ENCODE assay signal across 19 cellular contexts in the genomic region with DNA sequence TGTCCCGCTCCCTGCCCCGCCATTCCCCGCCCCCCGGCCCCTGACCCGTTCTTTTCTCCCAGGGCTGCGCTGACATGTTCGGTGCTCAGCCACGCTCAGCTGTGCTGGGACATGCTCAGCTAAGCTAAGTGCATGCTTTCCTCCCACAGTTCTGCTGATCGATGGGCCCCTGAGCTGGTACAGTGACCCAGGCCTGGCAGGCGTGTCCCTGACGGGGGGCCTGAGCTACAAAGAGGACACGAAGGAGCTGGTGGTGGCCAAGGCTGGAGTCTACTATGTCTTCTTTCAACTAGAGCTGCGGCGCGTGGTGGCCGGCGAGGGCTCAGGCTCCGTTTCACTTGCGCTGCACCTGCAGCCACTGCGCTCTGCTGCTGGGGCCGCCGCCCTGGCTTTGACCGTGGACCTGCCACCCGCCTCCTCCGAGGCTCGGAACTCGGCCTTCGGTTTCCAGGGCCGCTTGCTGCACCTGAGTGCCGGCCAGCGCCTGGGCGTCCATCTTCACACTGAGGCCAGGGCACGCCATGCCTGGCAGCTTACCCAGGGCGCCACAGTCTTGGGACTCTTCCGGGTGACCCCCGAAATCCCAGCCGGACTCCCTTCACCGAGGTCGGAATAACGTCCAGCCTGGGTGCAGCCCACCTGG. TPM values are rescaled to one million over a fixed set of nuclear protein-coding genes. Genes with fewer than 3 reads are reported as not detected.
A peak's percentile ranks its signal among the peaks of the same experiment; 100 is the strongest.
DNase-seq lines count a peak whose midpoint lies in the region; ATAC-seq, FAIRE-seq and TF ChIP-seq lines count a peak whose summit lies in the region.
"Had no signal": no experiment of that assay in that cellular context is flagged by ENCODE, and none has a peak within 500 bp of the region (broad histone marks: within the 10 kb centered on the region; RNA-seq: fewer than 3 reads in every experiment).

No MANE protein-coding gene starts in this region.

- H3K14ac ChIP-seq in H1 (ENCODE audit: insufficient read length): no peak overlapping the region

- intact Hi-C loops in CD14-positive monocyte (cut with micrococcal nuclease): loop anchor here (5.0 kb wide), 1 partner anchor 43 kb away; no protein-coding TSS in a partner anchor

- peaks cover 0 to 4% of the 10 kb centered on the region in 2 experiments for H4K20me1 ChIP-seq in H1 (replicated peaks in 1 of 2; ENCODE audit: control insufficient read depth in 1 of 2, insufficient read depth in 2 of 2, low read length in 2 of 2)

- H3K4me1 ChIP-seq in HUES48 (ENCODE audit: control insufficient read depth, insufficient read depth, low read length) (peaks cover 12% of the 10 kb centered on the region; the same call in 1 of the 2 replicates), H1 (replicated peaks in 1 of 4; ENCODE audit: control insufficient read depth in 3 of 4, insufficient read depth in 4 of 4, low read length in 3 of 4) (peaks cover 5 to 26% (median 14%) of the 10 kb centered on the region in 4 experiments)

- H3K9ac ChIP-seq in HUES48 (ENCODE audit: low read depth, low read length): no peak overlapping the region
- H3K9ac ChIP-seq in H1 (replicated peaks in 1 of 4; ENCODE audit: extremely low read depth in 1 of 4, low read depth in 3 of 4, low read length in 3 of 4): no peak overlapping the region

- TF ChIP-seq CTCF in H1 (IDR thresholded peaks at IDR 0.05; ENCODE audit: control extremely low read depth in 1 of 3, insufficient read depth in 1 of 3, low read depth in 1 of 3, low read length in 3 of 3) (no peak), type B pancreatic cell (conservative IDR thresholded peaks at IDR 0.05) (no peak), chondrocyte (IDR thresholded peaks at IDR 0.05) (no peak), CD14-positive monocyte (IDR thresholded peaks at IDR 0.05) (no peak)

- 43% methylated on average over 34 of the region's 40 CpGs; no CpG with 5 or more reads in 1 of the 2 experiments for WGBS in H1 (ENCODE audit: extremely low coverage in 1 of 2, insufficient coverage in 1 of 2, insufficient read length in 1 of 2, insufficient replicate concordance in 2 of 2, low coverage in 1 of 2, low lambda C conversion rate in 2 of 2, missing lambda C conversion rate in 1 of 2), 2 experiments

- CTCF ChIA-PET in H1 (lab: Charles Lee; ENCODE audit: partially characterized antibody): interaction anchor here (0.6 to 1.9 kb wide), 5 partner anchors 13 to 545 kb away, joined by 3 to 7 read pairs (median 4); no protein-coding TSS in a partner anchor

- H3K79me2 ChIP-seq in H1 (ENCODE audit: control insufficient read depth in 1 of 2, insufficient read depth in 2 of 2, low read length in 2 of 2): no peaks in the 10 kb centered on the region

- H4K91ac ChIP-seq in H1 (replicated peaks; ENCODE audit: insufficient read length, low read length): no peak overlapping the region

- no peaks in the 10 kb centered on the region for H3K9me3 Mint-ChIP-seq in memory B cell
- no peaks in the 10 kb centered on the region for H3K9me3 Mint-ChIP-seq in type B pancreatic cell
- no peaks in the 10 kb centered on the region for H3K9me3 Mint-ChIP-seq in chondrocyte (ENCODE audit: low read depth)
- H3K9me3 Mint-ChIP-seq in CD14-positive monocyte: peaks cover 0 to 17% (median 4%) of the 10 kb centered on the region in 7 donors

- TF ChIP-seq EP300 in H1 (IDR thresholded peaks at IDR 0.05; ENCODE audit: borderline replicate concordance in 1 of 2, low read depth in 2 of 2, low read length in 2 of 2): no peak

- no peak for TF ChIP-seq POLR2A in H1 (IDR thresholded peaks at IDR 0.05; ENCODE audit: control extremely low read depth in 1 of 2, low read depth in 2 of 2, low read length in 2 of 2)

- no peak for ATAC-seq in memory B cell (ENCODE audit: low read depth)

- H3K9me3 ChIP-seq in HUES48 (ENCODE audit: control insufficient read depth, insufficient read depth, low read length): peaks cover 6% of the 10 kb centered on the region
- peaks cover 4 to 9% of the 10 kb centered on the region in 2 experiments; a peak in 2 of 4 replicates for H3K9me3 ChIP-seq in H1 (ENCODE audit: insufficient read depth in 2 of 2, low read depth in 1 of 2, low read length in 1 of 2)
- H3K9me3 ChIP-seq: ascending aorta, suprapubic skin had no signal

- H2AK5ac ChIP-seq in H1 (ENCODE audit: low read depth, low read length): no peak overlapping the region

- FAIRE-seq in H1 (lab: Jason Lieb, UNC): no peak

- POLR2A ChIA-PET in H1 (lab: Charles Lee; ENCODE audit: partially characterized antibody): interaction anchor here (0.6 to 6.7 kb wide), 5 partner anchors 18 to 204 kb away, joined by 3 to 72 read pairs (median 3); no protein-coding TSS in a partner anchor

- H3K36me3 Mint-ChIP-seq in memory B cell (peaks cover 7% of the 10 kb centered on the region), type B pancreatic cell (no peaks in the 10 kb centered on the region), chondrocyte (ENCODE audit: low read depth) (peaks cover 6% of the 10 kb centered on the region), CD14-positive monocyte (peaks cover 0 to 4% of the 10 kb centered on the region in 2 donors)

- H3K79me1 ChIP-seq in H1 (ENCODE audit: low read depth, low read length): peaks cover 4% of the 10 kb centered on the region

- peaks cover 42% of the 10 kb centered on the region for H3K4me1 Mint-ChIP-seq in memory B cell
- peaks cover 5% of the 10 kb centered on the region for H3K4me1 Mint-ChIP-seq in type B pancreatic cell (ENCODE audit: unreplicated experiment)
- peaks cover 30% of the 10 kb centered on the region for H3K4me1 Mint-ChIP-seq in chondrocyte (ENCODE audit: low read depth)
- H3K4me1 Mint-ChIP-seq in CD14-positive monocyte: peaks cover 46% of the 10 kb centered on the region

- H2BK20ac ChIP-seq in H1 (ENCODE audit: low read length): no peak overlapping the region

- no peak overlapping the region for H2AFZ ChIP-seq in H1 (ENCODE audit: low read length)

- H3K36me3 ChIP-seq in HUES48 (ENCODE audit: control insufficient read depth, insufficient read depth, low read length) (no peaks in the 10 kb centered on the region), H1 (ENCODE audit: control insufficient read depth in 2 of 4, insufficient read depth in 4 of 4, low read length in 3 of 4) (no peaks in the 10 kb centered on the region; a peak in 1 of 8 replicates)
- H3K36me3 ChIP-seq: ascending aorta, suprapubic skin had no signal

- no peak overlapping the region for H2BK120ac ChIP-seq in H1 (replicated peaks; ENCODE audit: low read depth, low read length)

- H3K4me3 ChIP-seq in HUES48 (ENCODE audit: low read depth, low read length) (peak overlapping the region; percentile 38; the same call in 1 of the 2 replicates), H1 (ENCODE audit: extremely low read depth in 1 of 4, insufficient read depth in 2 of 4, low read depth in 3 of 4, low read length in 4 of 4) (peak overlapping the region in 3 of 4 experiments; percentile 5 to 61 (median 12); a peak in 4 of 8 replicates)
- H3K4me3 ChIP-seq: ascending aorta, skin epidermis, suprapubic skin had no signal

- peak overlapping the region; percentile 16 for H4K5ac ChIP-seq in H1 (ENCODE audit: insufficient read length, low read depth, low read length)

- peak overlapping the region; percentile 43; the same call in 1 of the 2 replicates for H2BK12ac ChIP-seq in H1 (ENCODE audit: low read depth, low read length)

- no peak overlapping the region for H3K4ac ChIP-seq in H1 (replicated peaks; ENCODE audit: insufficient read length, low read depth, low read length)

- no peak overlapping the region; the same call in 1 of the 2 replicates for H2BK15ac ChIP-seq in H1 (ENCODE audit: low read length)

- peak overlapping the region; percentile 66 to 85 for H3K4me2 ChIP-seq in H1 (ENCODE audit: insufficient read depth in 1 of 2, low read depth in 2 of 2, low read length in 2 of 2)

- no peak overlapping the region for H2BK5ac ChIP-seq in H1 (ENCODE audit: low read depth, low read length)

- H3K27ac Mint-ChIP-seq in memory B cell (peak overlapping the region; percentile 76), type B pancreatic cell (no peak overlapping the region), chondrocyte (ENCODE audit: unreplicated experiment) (no peak overlapping the region), CD14-positive monocyte (no peak overlapping the region)

- peak overlapping the region; percentile 11 for H3K18ac ChIP-seq in H1 (ENCODE audit: extremely low read depth, low read length)

- no peak overlapping the region for H3K23ac ChIP-seq in H1 (ENCODE audit: insufficient read length)

- H4K8ac ChIP-seq in H1 (ENCODE audit: extremely low read depth, insufficient read depth, low read length): no peak overlapping the region

- DNase-seq in H1 (ENCODE audit: low read depth in 1 of 2, low spot score in 2 of 2): peak in 1 of 2 experiments; percentile 71
- DNase-seq in memory B cell (ENCODE audit: low spot score in 2 of 2): no peak
- DNase-seq in type B pancreatic cell (ENCODE audit: extremely low spot score, unreplicated experiment): no peak
- no peak for DNase-seq in NCI-H748 treated with DMSO at 0.1 percent for 48 hours (lab: John Stamatoyannopoulos, UW)
- DNase-seq in chondrocyte (ENCODE audit: low spot score): no peak
- no peak for DNase-seq in CD14-positive monocyte (ENCODE audit: low spot score)
- DNase-seq: activated naive CD4-positive, alpha-beta T cell; activated T-cell treated with anti-CD3 and anti-CD28 coated beads for 4 hours; AML-193; MV-4-11; NCI-H2029; NCI-H446; Right ventricle myocardium superior; stimulated activated CD4-positive, alpha-beta T cell treated with anti-CD3 and anti-CD28 coated beads, Interleukin-4, amount 100 ng/mL, for 4 hours had no signal

- H3K4me3 Mint-ChIP-seq in memory B cell (no peak overlapping the region), type B pancreatic cell (peak overlapping the region; percentile 61), chondrocyte (ENCODE audit: unreplicated experiment) (no peak overlapping the region), CD14-positive monocyte (no peak overlapping the region)

- peaks cover 20% of the 10 kb centered on the region for H3K23me2 ChIP-seq in H1 (ENCODE audit: low read depth, low read length)

- H3K27ac ChIP-seq in HUES48 (ENCODE audit: low read depth, low read length) (no peak overlapping the region), H1 (ENCODE audit: low read depth, low read length) (no peak overlapping the region)
- H3K27ac ChIP-seq: ascending aorta, skin epidermis, suprapubic skin had no signal

- peaks cover 1% of the 10 kb centered on the region for H3K27me3 Mint-ChIP-seq in memory B cell
- H3K27me3 Mint-ChIP-seq in type B pancreatic cell: peaks cover 58% of the 10 kb centered on the region
- H3K27me3 Mint-ChIP-seq in chondrocyte (ENCODE audit: low read depth): peaks cover 7% of the 10 kb centered on the region
- H3K27me3 Mint-ChIP-seq in CD14-positive monocyte (ENCODE audit: low read depth in 3 of 3): peaks cover 29 to 43% (median 33%) of the 10 kb centered on the region in 3 donors

- peaks cover 54% of the 10 kb centered on the region for H3K27me3 ChIP-seq in HUES48 (ENCODE audit: control insufficient read depth, insufficient read depth, low read length)
- H3K27me3 ChIP-seq in H1 (replicated peaks in 1 of 4; ENCODE audit: control insufficient read depth in 3 of 4, extremely low read depth in 1 of 4, insufficient read depth in 3 of 4, low read length in 3 of 4): peaks cover 17 to 43% (median 39%) of the 10 kb centered on the region in 4 experiments
- H3K27me3 ChIP-seq: ascending aorta had no signal

- no peak overlapping the region for H3K56ac ChIP-seq in H1 (replicated peaks; ENCODE audit: insufficient read length, low read depth, low read length)

- no peak for TF ChIP-seq RAD21 in H1 (IDR thresholded peaks at IDR 0.05 in 1 of 2, conservative IDR thresholded peaks at IDR 0.05 in 1 of 2; ENCODE audit: low read depth in 2 of 2, low read length in 2 of 2)

RNA-seq across cellular contexts. Expression of a gene that starts 3.7 kb away (rescaled TPM):
- 1.7 and 1.8 TPM in 2 replicates for total RNA-seq in H1 (2021; fragmentation: NEBNext Ultra II Directional; extraction: Animal tissue kit (Norgen Biotek cat#: 25700))
- 4.4 TPM in 2 replicates for polyA plus RNA-seq in H1 (2011; rRNA removed)
- polyA plus RNA-seq in H1 (2011; cell fraction: cytosol; rRNA removed): 2.9 TPM
- 2.6 TPM for polyA plus RNA-seq in H1 (2011; cell fraction: nucleus; rRNA removed)
- 2.6 to 3.2 TPM (median 3.1 TPM) in 4 replicates for polyA plus RNA-seq in H1 (2012, experiment 1 of 2)
- polyA plus RNA-seq in H1 (2012, experiment 2 of 2): 3.1 TPM
- 8.5 TPM for polyA plus RNA-seq in H1 (2013, experiment 1 of 2)
- polyA plus RNA-seq in H1 (2013, experiment 2 of 2): 10.1 TPM
- 1.1 and 1.3 TPM in 2 replicates for polyA minus RNA-seq in H1 (2011; rRNA and poly(A)+ RNA removed)
- 3.4 TPM for polyA minus RNA-seq in H1 (2011; cell fraction: cytosol; rRNA and poly(A)+ RNA removed)
- 5.8 TPM for polyA minus RNA-seq in H1 (2011; cell fraction: nucleus; rRNA and poly(A)+ RNA removed)
- total RNA-seq in type B pancreatic cell (ENCODE audit: low replicate concordance): 1.3 and 3.4 TPM in 2 replicates
- 5.9 to 6.9 TPM (median 6.7 TPM) in 3 replicates for total RNA-seq in chondrocyte
- polyA plus RNA-seq in CD14-positive monocyte: 1 to 10 TPM; 4.3 to 4.9 TPM
- total RNA-seq: ascending aorta had no signal

RNA-seq across cellular contexts. Expression of a gene that starts 32.5 kb away (rescaled TPM):
- total RNA-seq in H1 (2021; fragmentation: NEBNext Ultra II Directional; extraction: Animal tissue kit (Norgen Biotek cat#: 25700)): 21.2 and 30.4 TPM in 2 replicates
- polyA plus RNA-seq in H1 (2011; rRNA removed): 16.8 and 29.9 TPM in 2 replicates
- 10.4 TPM for polyA plus RNA-seq in H1 (2011; cell fraction: cytosol; rRNA removed)
- polyA plus RNA-seq in H1 (2011; cell fraction: nucleus; rRNA removed): 13.4 TPM
- 29.0 to 42.9 TPM (median 38.1 TPM) in 4 replicates for polyA plus RNA-seq in H1 (2012, experiment 1 of 2)
- 36.9 TPM for polyA plus RNA-seq in H1 (2012, experiment 2 of 2)
- polyA plus RNA-seq in H1 (2013, experiment 1 of 2): 33.7 TPM
- polyA plus RNA-seq in H1 (2013, experiment 2 of 2): 32.7 TPM
- polyA minus RNA-seq in H1 (2011; rRNA and poly(A)+ RNA removed): 8.9 and 21.0 TPM in 2 replicates
- 63.5 TPM for polyA minus RNA-seq in H1 (2011; cell fraction: cytosol; rRNA and poly(A)+ RNA removed)
- 20.5 TPM for polyA minus RNA-seq in H1 (2011; cell fraction: nucleus; rRNA and poly(A)+ RNA removed)
- total RNA-seq in type B pancreatic cell (ENCODE audit: low replicate concordance): 6.8 and 10.9 TPM in 2 replicates
- 0.26 to 0.99 TPM (median 0.70 TPM) in 3 replicates for total RNA-seq in chondrocyte
- not detected for polyA plus RNA-seq in CD14-positive monocyte

RNA-seq across cellular contexts. Expression of a gene that starts 53.0 kb away (rescaled TPM):
- total RNA-seq in H1 (2021; fragmentation: NEBNext Ultra II Directional; extraction: Animal tissue kit (Norgen Biotek cat#: 25700)): 3.7 and 4.0 TPM in 2 replicates
- polyA plus RNA-seq in H1 (2011; rRNA removed) (3.6 and 3.9 TPM in 2 replicates), CD14-positive monocyte (10 to 100 TPM; 11.2 to 20.5 TPM)
- 2.6 TPM for polyA plus RNA-seq in H1 (2011; cell fraction: cytosol; rRNA removed)
- polyA plus RNA-seq in H1 (2011; cell fraction: nucleus; rRNA removed): 3.6 TPM
- polyA plus RNA-seq in H1 (2012, experiment 1 of 2): 19.7 to 29.2 TPM (median 22.4 TPM) in 4 replicates
- 15.8 TPM for polyA plus RNA-seq in H1 (2012, experiment 2 of 2)
- polyA plus RNA-seq in H1 (2013, experiment 1 of 2): 5.4 TPM
- polyA plus RNA-seq in H1 (2013, experiment 2 of 2): 5.5 TPM
- 0.91 and 1.1 TPM in 2 replicates for polyA minus RNA-seq in H1 (2011; rRNA and poly(A)+ RNA removed)
- polyA minus RNA-seq in H1 (2011; cell fraction: cytosol; rRNA and poly(A)+ RNA removed): 1.8 TPM
- 1.6 TPM for polyA minus RNA-seq in H1 (2011; cell fraction: nucleus; rRNA and poly(A)+ RNA removed)
- total RNA-seq in type B pancreatic cell (ENCODE audit: low replicate concordance) (0.93 and 0.94 TPM in 2 replicates), chondrocyte (not detected in 3 replicates)

RNA-seq across cellular contexts. Expression of a gene that starts 56.4 kb away (rescaled TPM):
- 0.84 and 1.3 TPM in 2 replicates for total RNA-seq in H1 (2021; fragmentation: NEBNext Ultra II Directional; extraction: Animal tissue kit (Norgen Biotek cat#: 25700))
- polyA plus RNA-seq in H1 (2011; rRNA removed) (12.0 and 13.0 TPM in 2 replicates), CD14-positive monocyte (not detected)
- polyA plus RNA-seq in H1 (2011; cell fraction: cytosol; rRNA removed): 8.1 TPM
- polyA plus RNA-seq in H1 (2011; cell fraction: nucleus; rRNA removed): 10.7 TPM
- 1.7 to 5.8 TPM (median 3.9 TPM) in 4 replicates for polyA plus RNA-seq in H1 (2012, experiment 1 of 2)
- polyA plus RNA-seq in H1 (2012, experiment 2 of 2): 4.4 TPM
- polyA plus RNA-seq in H1 (2013, experiment 1 of 2): 3.6 TPM
- polyA plus RNA-seq in H1 (2013, experiment 2 of 2): 4.2 TPM
- polyA minus RNA-seq in H1 (2011; rRNA and poly(A)+ RNA removed): 2.1 and 2.5 TPM in 2 replicates
- polyA minus RNA-seq in H1 (2011; cell fraction: cytosol; rRNA and poly(A)+ RNA removed): 1.8 TPM
- polyA minus RNA-seq in H1 (2011; cell fraction: nucleus; rRNA and poly(A)+ RNA removed): 2.3 TPM
- total RNA-seq in type B pancreatic cell (ENCODE audit: low replicate concordance) (0.74 and 1.0 TPM in 2 replicates), chondrocyte (3.3 to 8.1 TPM (median 3.9 TPM) in 3 replicates)
- total RNA-seq: ascending aorta, liver, Right ventricle myocardium superior had no signal
- polyA plus RNA-seq: liver had no signal
